ENCODE assay signal across 2 cellular contexts in genomic region chr10:13685885-13686284, GRCh38.
TF ChIP-seq lines count a peak whose summit lies in the region.

No MANE protein-coding gene starts in this region.

TF ChIP-seq in SK-N-SH, 30 proteins besides CTCF, POLR2A, EP300 and RAD21 (continued from another document):
- TF ChIP-seq REST (IDR thresholded peaks at IDR 0.05; ENCODE audit: low read depth, low read length) (no peak), USF2 (IDR thresholded peaks at IDR 0.05; ENCODE audit: borderline replicate concordance, low read depth, low read length) (no peak), MXI1 (IDR thresholded peaks at IDR 0.05; ENCODE audit: low read depth, low read length) (no peak), MAX (IDR thresholded peaks at IDR 0.05; ENCODE audit: low read depth) (no peak), YY1 (IDR thresholded peaks at IDR 0.05; ENCODE audit: low read depth) (no peak), EZH2phosphoT487 (IDR thresholded peaks at IDR 0.05; ENCODE audit: borderline replicate concordance, low read depth) (no peak), TEAD4 (IDR thresholded peaks at IDR 0.05; ENCODE audit: borderline replicate concordance, insufficient read depth) (no peak), FOSL2 (IDR thresholded peaks at IDR 0.05; ENCODE audit: borderline replicate concordance, low read depth) (no peak), POLR2AphosphoS5 (IDR thresholded peaks at IDR 0.05; ENCODE audit: low read depth, low read length) (no peak), FOXJ3 (CRISPR knock-in tag; IDR thresholded peaks at IDR 0.05) (no peak), PBX3 (IDR thresholded peaks at IDR 0.05) (no peak), USF1 (IDR thresholded peaks at IDR 0.05; ENCODE audit: borderline replicate concordance, low read depth) (no peak), CHD2 (IDR thresholded peaks at IDR 0.05; ENCODE audit: low read length, partially characterized antibody) (no peak), SMC3 (IDR thresholded peaks at IDR 0.05; ENCODE audit: low read depth, low read length) (no peak), ELF1 (IDR thresholded peaks at IDR 0.05) (no peak), ZBTB33 (IDR thresholded peaks at IDR 0.05; ENCODE audit: borderline replicate concordance, low read depth) (no peak)

TF ChIP-seq in SK-N-SH treated with all-trans-retinoic acid at 6 μM for 48 hours, 23 proteins besides CTCF, POLR2A, EP300 and RAD21 (continued from another document):
- no peak for TF ChIP-seq CSRNP3 (CRISPR knock-in tag; IDR thresholded peaks at IDR 0.05)
- TF ChIP-seq PPARA (CRISPR knock-in tag; IDR thresholded peaks at IDR 0.05; ENCODE audit: borderline replicate concordance), result no peak
- TF ChIP-seq ZC3H10 (CRISPR knock-in tag; IDR thresholded peaks at IDR 0.05), result no peak
- TF ChIP-seq TSHZ2 (CRISPR knock-in tag; IDR thresholded peaks at IDR 0.05), result no peak
- no peak for TF ChIP-seq ZNF565 (CRISPR knock-in tag; conservative IDR thresholded peaks at IDR 0.05; ENCODE audit: low read depth)
- TF ChIP-seq BACH2 (CRISPR knock-in tag; IDR thresholded peaks at IDR 0.05; ENCODE audit: borderline replicate concordance), result no peak
- no peak for TF ChIP-seq RARB (CRISPR knock-in tag; IDR thresholded peaks at IDR 0.05)
- no peak for TF ChIP-seq TCF4 (CRISPR knock-in tag; IDR thresholded peaks at IDR 0.05; ENCODE audit: borderline replicate concordance)
- TF ChIP-seq TOX (CRISPR knock-in tag; IDR thresholded peaks at IDR 0.05; ENCODE audit: borderline replicate concordance), result no peak
